Comparison of ENCODE assay signal across 9 cellular contexts in genomic region chrX:48677456-48678030, GRCh38. TPM values are rescaled to one million over a fixed set of nuclear protein-coding genes. Genes with fewer than 3 reads are reported as not detected.
DNase-seq lines count a peak whose midpoint lies in the region; ATAC-seq and TF ChIP-seq lines count a peak whose summit lies in the region.
"Had no signal": no experiment of that assay in that cellular context is flagged by ENCODE, and none has a peak within 500 bp of the region (broad histone marks: within the 10 kb centered on the region; RNA-seq: fewer than 3 reads in every experiment).

No MANE protein-coding gene starts in this region.

- H3K4me1 ChIP-seq in heart right ventricle: peaks cover 0 to 27% (median 0%) of the 10 kb centered on the region in 9 donors
- H3K4me1 ChIP-seq in adipocyte (ENCODE audit: control insufficient read depth, insufficient read depth, low read length): peaks cover 5% of the 10 kb centered on the region
- H3K4me1 ChIP-seq in lower lobe of right lung: no peaks in the 10 kb centered on the region
- no peaks in the 10 kb centered on the region for H3K4me1 ChIP-seq in testis

- H3K36me3 ChIP-seq in heart right ventricle (no peaks in the 10 kb centered on the region), adipocyte (ENCODE audit: control insufficient read depth, insufficient read depth, low read length, severe bottlenecking) (no peaks in the 10 kb centered on the region), lower lobe of right lung (no peaks in the 10 kb centered on the region), testis (ENCODE audit: low read depth, missing control alignments) (no peaks in the 10 kb centered on the region)

- intact Hi-C loops in heart right ventricle (cut with DNase I) (loop anchor here in 2 of 10 donors (5.0 to 10.0 kb wide), 3 partner anchors 60 to 127 kb away; partner anchors contain the start of gene HDAC6 (in 2 of the 2)), left cardiac atrium (cut with DNase I) (no loop called here), lower lobe of right lung (cut with DNase I) (no loop called here), testis (cut with DNase I; ENCODE audit: low total_unique reads) (no loop called here)

- ATAC-seq in heart right ventricle: no peak
- ATAC-seq in left cardiac atrium: no peak
- no peak for ATAC-seq in lower lobe of right lung
- ATAC-seq in HG03175 (IDR thresholded peaks at IDR 0.05; ENCODE audit: unreplicated experiment): no peak

- H3K9me3 ChIP-seq in heart right ventricle (no peaks in the 10 kb centered on the region), adipocyte (ENCODE audit: control insufficient read depth, low read length) (no peaks in the 10 kb centered on the region), lower lobe of right lung (no peaks in the 10 kb centered on the region), testis (no peaks in the 10 kb centered on the region)

- no peak for TF ChIP-seq POLR2A in testis (IDR thresholded peaks at IDR 0.05)

- no peak for DNase-seq in heart right ventricle
- no peak for DNase-seq in left cardiac atrium
- DNase-seq in adipocyte (ENCODE audit: low read depth): no peak
- DNase-seq in lower lobe of right lung: no peak
- no peak for DNase-seq in testis
- DNase-seq in stimulated activated CD4-positive, alpha-beta T cell treated with anti-CD3 and anti-CD28 coated beads, Interleukin-15, amount 100 ng/mL, for 24 hours: no peak
- no peak for DNase-seq in NCI-H2196 treated with DMSO at 0.1 percent for 48 hours (lab: John Stamatoyannopoulos, UW; ENCODE audit: unreplicated experiment)
- DNase-seq: NCI-H226 had no signal

- H3K27me3 ChIP-seq in heart right ventricle: no peaks in the 10 kb centered on the region
- peaks cover 4% of the 10 kb centered on the region for H3K27me3 ChIP-seq in adipocyte (replicated peaks; ENCODE audit: control insufficient read depth, insufficient read depth, low read length)
- H3K27me3 ChIP-seq in lower lobe of right lung (ENCODE audit: low read depth): no peaks in the 10 kb centered on the region
- no peaks in the 10 kb centered on the region for H3K27me3 ChIP-seq in testis

- H3K27ac ChIP-seq in heart right ventricle: peak overlapping the region in 1 of 10 donors; percentile 94
- H3K27ac ChIP-seq in lower lobe of right lung: no peak overlapping the region
- H3K27ac ChIP-seq in testis: peak overlapping the region in 1 of 2 donors; percentile 83

- H3K9ac ChIP-seq in adipocyte (ENCODE audit: low read length): no peak overlapping the region

- TF ChIP-seq CTCF in heart right ventricle (IDR thresholded peaks at IDR 0.05): no peak
- TF ChIP-seq CTCF in lower lobe of right lung (IDR thresholded peaks at IDR 0.05): no peak
- no peak for TF ChIP-seq CTCF in testis (IDR thresholded peaks at IDR 0.05)

- H3K4me3 ChIP-seq in heart right ventricle (peak overlapping the region in 6 of 10 donors; percentile 68 to 85 (median 78)), adipocyte (ENCODE audit: low read length) (peak overlapping the region; percentile 86), lower lobe of right lung (peak overlapping the region; percentile 71), testis (no peak overlapping the region)

- 65 to 67% methylated on average over 11 to 12 of the region's 12 CpGs for WGBS in heart right ventricle, 2 donors
- 18 to 21% methylated on average over 9 to 12 of the region's 12 CpGs for WGBS in testis, 2 donors

RNA-seq across cellular contexts. Expression of gene WAS, which starts 6.1 kb away (rescaled TPM):
- total RNA-seq in heart right ventricle: 10 to 100 TPM in 1 of 10 donors, 1 to 10 TPM in 8, under 1 TPM in 1; 0.86 to 14.3 (median 1.7) TPM
- polyA plus RNA-seq in heart right ventricle: 1 to 10 TPM; 1.9 TPM
- 1 to 10 TPM; 5.0 to 9.1 TPM for total RNA-seq in left cardiac atrium
- total RNA-seq in lower lobe of right lung: 40.3 TPM
- 1 to 10 TPM; 2.5 to 5.5 TPM for total RNA-seq in testis
- 4.7 TPM for polyA plus RNA-seq in testis (ENCODE audit: insufficient read depth, low read depth, low replicate concordance)

RNA-seq across cellular contexts. Expression of gene SUV39H1, which starts 19.0 kb away (rescaled TPM):
- total RNA-seq in heart right ventricle (1 to 10 TPM; 2.2 to 5.6 (median 3.1) TPM), left cardiac atrium (1 to 10 TPM; 3.6 to 3.8 TPM), lower lobe of right lung (3.5 TPM), testis (10 to 100 TPM; 16.5 to 16.7 TPM)
- polyA plus RNA-seq in heart right ventricle (1 to 10 TPM; 1.4 to 4.6 TPM), testis (ENCODE audit: insufficient read depth, low read depth, low replicate concordance) (10.3 TPM)

Comparison
In these comparisons a context has a peak if more than half of its experiments do, and no peak if none do; other contexts are left out.
1. H3K4me3 ChIP-seq: peak in heart right ventricle (6 of 10), adipocyte (single experiment) and lower lobe of right lung (single experiment); none in testis (0 of 2).